Comparison of ENCODE assay signal across 21 cellular contexts in genomic region chr18:47915930-47916329, GRCh38. TPM values are rescaled to one million over a fixed set of nuclear protein-coding genes. Genes with fewer than 3 reads are reported as not detected.
A peak's percentile ranks its signal among the peaks of the same experiment; 100 is the strongest.
DNase-seq lines count a peak whose midpoint lies in the region; ATAC-seq and TF ChIP-seq lines count a peak whose summit lies in the region.
"Had no signal": no experiment of that assay in that cellular context is flagged by ENCODE, and none has a peak within 500 bp of the region (broad histone marks: within the 10 kb centered on the region; RNA-seq: fewer than 3 reads in every experiment).

No MANE protein-coding gene starts in this region.

- intact Hi-C loops in activated CD4-positive, alpha-beta T cell treated with anti-CD3 and anti-CD28 coated beads for 36 hours (cut with DNase I, micrococcal nuclease) = loop anchor here in 1 of 2 experiments (5.0 kb wide), 1 partner anchor 34 kb away; no protein-coding TSS in a partner anchor
- intact Hi-C loops in Calu3 (cut with micrococcal nuclease; ENCODE audit: unreplicated experiment) = no loop called here

- peaks cover 99% of the 10 kb centered on the region for H3K4me1 Mint-ChIP-seq in activated CD4-positive, alpha-beta T cell treated with anti-CD3 and anti-CD28 coated beads for 36 hours
- H3K4me1 Mint-ChIP-seq in Calu3 (ENCODE audit: low read depth, unreplicated experiment) (peaks cover 51% of the 10 kb centered on the region), T-cell (peaks cover 92 to 95% (median 93%) of the 10 kb centered on the region in 3 donors)

- CTCF ChIA-PET in activated CD4-positive, alpha-beta T cell treated with anti-CD3 and anti-CD28 coated beads for 36 hours (lab: Charles Lee) = no interaction called here
- CTCF ChIA-PET in Calu3 (lab: Charles Lee) = no interaction called here
- CTCF ChIA-PET in T-cell (lab: Charles Lee) = no interaction called here

- no peaks in the 10 kb centered on the region for H3K27me3 Mint-ChIP-seq in activated CD4-positive, alpha-beta T cell treated with anti-CD3 and anti-CD28 coated beads for 36 hours
- H3K27me3 Mint-ChIP-seq in Calu3 (ENCODE audit: unreplicated experiment) (no peaks in the 10 kb centered on the region), T-cell (no peaks in the 10 kb centered on the region)

- peak overlapping the region; percentile 61 for H3K27ac Mint-ChIP-seq in activated CD4-positive, alpha-beta T cell treated with anti-CD3 and anti-CD28 coated beads for 36 hours
- H3K27ac Mint-ChIP-seq in Calu3 (ENCODE audit: unreplicated experiment) = peak overlapping the region; percentile 16
- H3K27ac Mint-ChIP-seq in T-cell = peak overlapping the region; percentile 2 to 18

- H3K4me3 ChIP-seq in epithelial cell of esophagus (ENCODE audit: low read length) = no peak overlapping the region
- H3K4me3 ChIP-seq: GM12878, psoas muscle had no signal

- H3K9me3 Mint-ChIP-seq in activated CD4-positive, alpha-beta T cell treated with anti-CD3 and anti-CD28 coated beads for 36 hours (ENCODE audit: low read depth) = no peaks in the 10 kb centered on the region
- H3K9me3 Mint-ChIP-seq in Calu3 (ENCODE audit: low read depth, unreplicated experiment) (no peaks in the 10 kb centered on the region), T-cell (no peaks in the 10 kb centered on the region)

- H3K4me3 Mint-ChIP-seq in activated CD4-positive, alpha-beta T cell treated with anti-CD3 and anti-CD28 coated beads for 36 hours = no peak overlapping the region
- H3K4me3 Mint-ChIP-seq in Calu3 (ENCODE audit: low read depth, unreplicated experiment) = no peak overlapping the region
- no peak overlapping the region for H3K4me3 Mint-ChIP-seq in T-cell

- DNase-seq in activated CD4-positive, alpha-beta T cell treated with anti-CD3 and anti-CD28 coated beads for 36 hours = no peak
- DNase-seq in activated CD4-positive, alpha-beta T cell treated with anti-CD3 and anti-CD28 coated beads, Interleukin-2, amount 50 U/mL, for 48 hours = no peak
- DNase-seq in Calu3 (no peak), T-cell (no peak), epithelial cell of esophagus (ENCODE audit: low read depth) (peak; percentile 42), pons (ENCODE audit: low spot score) (no peak), DMS153 (lab: John Stamatoyannopoulos, UW) (no peak)
- DNase-seq: 8988T; activated CD8-positive, alpha-beta memory T cell treated with anti-CD3 and anti-CD28 coated beads, Interleukin-2, amount 50 U/mL, for 4 hours; activated naive CD4-positive, alpha-beta T cell; aorta; caudate nucleus; DND-41; head of caudate nucleus; NCI-H1694 treated with DMSO at 0.1 percent for 48 hours; NCI-H524; psoas muscle; stimulated activated CD8-positive, alpha-beta memory T cell treated with anti-CD3 and anti-CD28 coated beads, Interleukin-4, amount 100 ng/mL, for 48 hours had no signal

- peaks cover 41% of the 10 kb centered on the region for H3K36me3 Mint-ChIP-seq in activated CD4-positive, alpha-beta T cell treated with anti-CD3 and anti-CD28 coated beads for 36 hours (ENCODE audit: low read depth)
- no peaks in the 10 kb centered on the region for H3K36me3 Mint-ChIP-seq in Calu3 (ENCODE audit: insufficient read depth, unreplicated experiment)
- H3K36me3 Mint-ChIP-seq in T-cell = peaks cover 8% of the 10 kb centered on the region

- POLR2A ChIA-PET in activated CD4-positive, alpha-beta T cell treated with anti-CD3 and anti-CD28 coated beads for 36 hours (lab: Charles Lee) = no interaction called here
- POLR2A ChIA-PET in T-cell (lab: Charles Lee) = no interaction called here

- no peak for ATAC-seq in activated CD4-positive, alpha-beta T cell treated with anti-CD3 and anti-CD28 coated beads for 36 hours
- ATAC-seq in T-cell (replicated peaks in 1 of 4) (no peak), GM19395 (IDR thresholded peaks at IDR 0.05; ENCODE audit: unreplicated experiment) (no peak)
- ATAC-seq: GM12878, Panc1 had no signal

- BruUV-seq in Calu3 (replicated peaks; lab: Mats Ljungman, UMichigan) = no TSS peak

- no peak for TF ChIP-seq CTCF in Calu3 (IDR thresholded peaks at IDR 0.05; ENCODE audit: unreplicated experiment)
- TF ChIP-seq CTCF in epithelial cell of esophagus (IDR thresholded peaks at IDR 0.05; ENCODE audit: insufficient read depth, low read depth, low read length, missing control alignments) = no peak

RNA-seq across cellular contexts. Expression of gene SMAD2, which starts 14.5 kb away (rescaled TPM):
- 100 to 1,000 TPM; 169 to 178 TPM for total RNA-seq in activated CD4-positive, alpha-beta T cell treated with anti-CD3 and anti-CD28 coated beads for 36 hours
- total RNA-seq in Calu3 (2022) = 129 and 134 TPM in 2 replicates
- 100 to 1,000 TPM; 110 to 129 (median 115) TPM for total RNA-seq in T-cell

Comparison
In these comparisons a context has a peak if more than half of its experiments do, and no peak if none do; other contexts are left out.
1. H3K27ac Mint-ChIP-seq: peak in every context shown above with its lines; median percentile 61 in activated CD4-positive, alpha-beta T cell treated with anti-CD3 and anti-CD28 coated beads for 36 hours; 16 in Calu3; 10 in T-cell.